ENCODE assay signal across 8 cellular contexts in the genomic region with DNA sequence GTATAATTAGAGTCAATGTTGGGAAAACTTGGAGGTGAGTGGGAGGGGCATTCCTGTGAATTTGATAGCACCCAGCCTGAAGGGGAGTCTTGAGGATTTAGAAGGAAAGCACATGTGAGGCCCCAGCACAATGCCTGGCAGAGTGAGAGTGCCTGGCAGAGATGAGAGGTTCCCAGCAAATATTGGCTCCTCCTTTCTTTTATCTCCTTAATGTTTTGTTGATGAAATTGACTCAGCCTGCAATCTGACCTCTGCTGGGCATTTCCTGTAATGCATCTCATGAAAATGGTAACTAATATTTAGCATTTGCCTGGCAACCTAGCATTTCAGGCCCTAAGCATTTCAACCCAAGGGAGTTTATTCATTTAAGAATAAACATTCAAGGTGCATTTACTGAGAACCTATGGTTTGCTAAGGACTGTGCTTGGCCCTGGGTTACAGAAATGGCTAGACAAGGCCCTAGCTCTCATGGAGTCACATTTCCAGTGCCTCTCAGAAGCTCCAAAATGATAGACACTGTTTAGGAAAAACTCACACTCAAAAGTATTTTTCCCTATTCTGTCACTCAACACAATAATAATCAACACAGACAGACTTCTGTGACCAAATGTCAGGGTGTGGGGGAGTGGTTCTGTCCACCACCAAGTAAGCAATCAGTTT. TPM values are rescaled to one million over a fixed set of nuclear protein-coding genes. Genes with fewer than 3 reads are reported as not detected.
A peak's percentile ranks its signal among the peaks of the same experiment; 100 is the strongest.
DNase-seq lines count a peak whose midpoint lies in the region; ATAC-seq and TF ChIP-seq lines count a peak whose summit lies in the region.

No MANE protein-coding gene starts in this region.

- peak; percentile 52 for ATAC-seq in HG03432 (IDR thresholded peaks at IDR 0.05; ENCODE audit: unreplicated experiment)
- ATAC-seq in psoas muscle = peak; percentile 59 to 75 (median 68)
- ATAC-seq in GM21619 (IDR thresholded peaks at IDR 0.05; ENCODE audit: unreplicated experiment) = no peak
- no peak for ATAC-seq in HG02970 (IDR thresholded peaks at IDR 0.05; ENCODE audit: low FRiP score, unreplicated experiment)

- intact Hi-C loops in psoas muscle (cut with DNase I) = loop anchor here (2.0 to 10.0 kb wide), 4 partner anchors 82 to 237 kb away; a partner anchor contains a TSS

- no peaks in the 10 kb centered on the region for H3K27me3 Mint-ChIP-seq in activated naive CD4-positive, alpha-beta T cell treated with anti-CD3 and anti-CD28 coated beads, Interleukin-2, amount 10 ng/mL, durations not matched to agents 7 days and 5 days
- peaks cover 2% of the 10 kb centered on the region for H3K27me3 Mint-ChIP-seq in glutamatergic neuron (ENCODE audit: unreplicated experiment)

- H3K4me1 Mint-ChIP-seq in activated naive CD4-positive, alpha-beta T cell treated with anti-CD3 and anti-CD28 coated beads, Interleukin-2, amount 10 ng/mL, durations not matched to agents 7 days and 5 days = peaks cover 6% of the 10 kb centered on the region
- no peaks in the 10 kb centered on the region for H3K4me1 Mint-ChIP-seq in glutamatergic neuron (ENCODE audit: low read depth, unreplicated experiment)

- H3K36me3 Mint-ChIP-seq in activated naive CD4-positive, alpha-beta T cell treated with anti-CD3 and anti-CD28 coated beads, Interleukin-2, amount 10 ng/mL, durations not matched to agents 7 days and 5 days = peaks cover 19% of the 10 kb centered on the region
- H3K36me3 Mint-ChIP-seq in glutamatergic neuron (ENCODE audit: unreplicated experiment) = peaks cover 3% of the 10 kb centered on the region

- no peak overlapping the region for H3K4me3 Mint-ChIP-seq in activated naive CD4-positive, alpha-beta T cell treated with anti-CD3 and anti-CD28 coated beads, Interleukin-2, amount 10 ng/mL, durations not matched to agents 7 days and 5 days
- no peak overlapping the region for H3K4me3 Mint-ChIP-seq in glutamatergic neuron (ENCODE audit: unreplicated experiment)

- peaks cover 3 to 56% of the 10 kb centered on the region in 2 donors for H3K36me3 ChIP-seq in psoas muscle (ENCODE audit: insufficient read depth in 1 of 2, low read depth in 1 of 2)

- DNase-seq in DMS153 treated with DMSO at 0.1 percent for 48 hours (lab: John Stamatoyannopoulos, UW; ENCODE audit: unreplicated experiment) (peak; percentile 41), OCI-M1 (lab: John Stamatoyannopoulos, UW) (peak; percentile 84), glutamatergic neuron (no peak), psoas muscle (peak in 1 of 2 donors; percentile 40)
- DNase-seq in activated naive CD4-positive, alpha-beta T cell treated with anti-CD3 and anti-CD28 coated beads, Interleukin-2, amount 10 ng/mL, durations not matched to agents 7 days and 5 days = peak; percentile 64

- peak; percentile 80 for TF ChIP-seq CTCF in glutamatergic neuron (IDR thresholded peaks at IDR 0.05; ENCODE audit: partially characterized antibody, unreplicated experiment)
- peak; percentile 78 for TF ChIP-seq CTCF in psoas muscle (IDR thresholded peaks at IDR 0.05)

- no peak overlapping the region for H3K27ac Mint-ChIP-seq in activated naive CD4-positive, alpha-beta T cell treated with anti-CD3 and anti-CD28 coated beads, Interleukin-2, amount 10 ng/mL, durations not matched to agents 7 days and 5 days
- H3K27ac Mint-ChIP-seq in glutamatergic neuron (ENCODE audit: unreplicated experiment) = no peak overlapping the region

- H3K9me3 ChIP-seq in psoas muscle = no peaks in the 10 kb centered on the region

- H3K4me3 ChIP-seq in psoas muscle = no peak overlapping the region

- H3K4me1 ChIP-seq in psoas muscle = no peaks in the 10 kb centered on the region

- CTCF ChIA-PET in activated naive CD4-positive, alpha-beta T cell treated with anti-CD3 and anti-CD28 coated beads, Interleukin-2, amount 10 ng/mL, durations not matched to agents 7 days and 5 days (lab: Charles Lee) = interaction anchor here (0.6 to 3.3 kb wide), 15 partner anchors 9 to 152 kb away, joined by 3 to 30 read pairs (median 4); a partner anchor contains a TSS

- no peaks in the 10 kb centered on the region for H3K27me3 ChIP-seq in psoas muscle (ENCODE audit: insufficient read depth in 3 of 3, low read length in 2 of 3)

- H3K9me3 Mint-ChIP-seq in activated naive CD4-positive, alpha-beta T cell treated with anti-CD3 and anti-CD28 coated beads, Interleukin-2, amount 10 ng/mL, durations not matched to agents 7 days and 5 days = no peaks in the 10 kb centered on the region
- peaks cover 2% of the 10 kb centered on the region for H3K9me3 Mint-ChIP-seq in glutamatergic neuron (ENCODE audit: unreplicated experiment)

- no peak overlapping the region for H3K27ac ChIP-seq in psoas muscle

RNA-seq across cellular contexts. Expression of a gene that starts 19.0 kb away (rescaled TPM):
- total RNA-seq in glutamatergic neuron (ENCODE audit: unreplicated experiment) (67.6 TPM), psoas muscle (100 to 1,000 TPM; 105 to 158 (median 128) TPM)
- 100 to 1,000 TPM; 116 to 137 (median 131) TPM for polyA plus RNA-seq in psoas muscle

Comparison
In these comparisons a context has a peak if more than half of its experiments do, and no peak if none do; other contexts are left out.
1. ATAC-seq: peak in HG03432 (single experiment) and psoas muscle (4 of 4); none in GM21619 (single experiment) and HG02970 (single experiment).